1 cellular context compared by ENCODE assay signal in the genomic region with DNA sequence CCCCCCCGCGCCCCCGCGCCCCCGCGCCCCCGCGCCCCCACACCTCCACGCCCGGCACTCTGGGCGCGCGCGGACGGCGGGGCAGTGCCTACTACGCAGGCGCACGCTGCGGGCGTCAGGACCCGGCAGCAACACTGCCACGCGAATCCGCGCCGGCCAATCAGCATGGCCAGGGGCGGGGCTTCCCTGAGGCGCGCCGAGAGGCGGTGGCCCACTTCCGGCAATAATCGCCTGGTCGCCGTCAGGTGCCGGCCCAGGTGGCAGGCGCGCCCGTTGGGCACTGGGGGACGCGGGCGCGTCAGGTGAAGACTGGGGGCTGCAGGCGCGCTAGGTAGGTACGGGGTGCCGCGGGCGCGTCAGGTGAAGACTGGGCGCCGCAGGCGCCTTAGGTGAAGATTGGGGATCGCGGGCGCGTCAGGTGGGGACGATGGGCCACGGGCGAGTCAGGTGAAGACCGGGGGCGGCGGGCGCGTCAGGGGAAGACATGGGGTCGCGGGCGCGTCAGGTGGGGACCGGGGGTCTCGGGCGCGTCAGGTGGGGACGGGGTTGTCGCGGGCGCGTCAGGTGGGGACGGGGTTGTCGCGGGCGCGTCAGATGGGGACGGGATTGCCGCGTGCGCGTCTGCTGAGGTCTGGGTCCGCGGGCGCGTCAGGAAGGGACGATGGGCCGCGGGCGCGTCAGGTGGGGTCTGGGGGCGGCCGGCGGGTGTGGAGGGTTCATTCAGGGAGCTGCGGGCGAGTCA.
A peak's percentile ranks its signal among the peaks of the same experiment; 100 is the strongest.
TF ChIP-seq lines count a peak whose summit lies in the region.

No MANE protein-coding gene starts in this region.

TF ChIP-seq in HepG2, 621 proteins besides CTCF, POLR2A, EP300 and RAD21 (continued from another document and continues in another):
- TF ChIP-seq, protein P1, sequence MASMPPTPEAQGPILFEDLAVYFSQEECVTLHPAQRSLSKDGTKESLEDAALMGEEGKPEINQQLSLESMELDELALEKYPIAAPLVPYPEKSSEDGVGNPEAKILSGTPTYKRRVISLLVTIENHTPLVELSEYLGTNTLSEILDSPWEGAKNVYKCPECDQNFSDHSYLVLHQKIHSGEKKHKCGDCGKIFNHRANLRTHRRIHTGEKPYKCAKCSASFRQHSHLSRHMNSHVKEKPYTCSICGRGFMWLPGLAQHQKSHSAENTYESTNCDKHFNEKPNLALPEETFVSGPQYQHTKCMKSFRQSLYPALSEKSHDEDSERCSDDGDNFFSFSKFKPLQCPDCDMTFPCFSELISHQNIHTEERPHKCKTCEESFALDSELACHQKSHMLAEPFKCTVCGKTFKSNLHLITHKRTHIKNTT (CRISPR knock-in tag; IDR thresholded peaks at IDR 0.05): no peak
- TF ChIP-seq, protein P2, sequence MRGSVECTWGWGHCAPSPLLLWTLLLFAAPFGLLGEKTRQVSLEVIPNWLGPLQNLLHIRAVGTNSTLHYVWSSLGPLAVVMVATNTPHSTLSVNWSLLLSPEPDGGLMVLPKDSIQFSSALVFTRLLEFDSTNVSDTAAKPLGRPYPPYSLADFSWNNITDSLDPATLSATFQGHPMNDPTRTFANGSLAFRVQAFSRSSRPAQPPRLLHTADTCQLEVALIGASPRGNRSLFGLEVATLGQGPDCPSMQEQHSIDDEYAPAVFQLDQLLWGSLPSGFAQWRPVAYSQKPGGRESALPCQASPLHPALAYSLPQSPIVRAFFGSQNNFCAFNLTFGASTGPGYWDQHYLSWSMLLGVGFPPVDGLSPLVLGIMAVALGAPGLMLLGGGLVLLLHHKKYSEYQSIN (CRISPR knock-in tag; IDR thresholded peaks at IDR 0.05; ENCODE audit: borderline replicate concordance): no peak
- TF ChIP-seq ZNF781 (CRISPR knock-in tag; IDR thresholded peaks at IDR 0.05; ENCODE audit: borderline replicate concordance, not compliant biosample characterization): peak; percentile 42
- TF ChIP-seq ZNF225 (CRISPR knock-in tag; IDR thresholded peaks at IDR 0.05): peak; percentile 82
- TF ChIP-seq, protein P3, sequence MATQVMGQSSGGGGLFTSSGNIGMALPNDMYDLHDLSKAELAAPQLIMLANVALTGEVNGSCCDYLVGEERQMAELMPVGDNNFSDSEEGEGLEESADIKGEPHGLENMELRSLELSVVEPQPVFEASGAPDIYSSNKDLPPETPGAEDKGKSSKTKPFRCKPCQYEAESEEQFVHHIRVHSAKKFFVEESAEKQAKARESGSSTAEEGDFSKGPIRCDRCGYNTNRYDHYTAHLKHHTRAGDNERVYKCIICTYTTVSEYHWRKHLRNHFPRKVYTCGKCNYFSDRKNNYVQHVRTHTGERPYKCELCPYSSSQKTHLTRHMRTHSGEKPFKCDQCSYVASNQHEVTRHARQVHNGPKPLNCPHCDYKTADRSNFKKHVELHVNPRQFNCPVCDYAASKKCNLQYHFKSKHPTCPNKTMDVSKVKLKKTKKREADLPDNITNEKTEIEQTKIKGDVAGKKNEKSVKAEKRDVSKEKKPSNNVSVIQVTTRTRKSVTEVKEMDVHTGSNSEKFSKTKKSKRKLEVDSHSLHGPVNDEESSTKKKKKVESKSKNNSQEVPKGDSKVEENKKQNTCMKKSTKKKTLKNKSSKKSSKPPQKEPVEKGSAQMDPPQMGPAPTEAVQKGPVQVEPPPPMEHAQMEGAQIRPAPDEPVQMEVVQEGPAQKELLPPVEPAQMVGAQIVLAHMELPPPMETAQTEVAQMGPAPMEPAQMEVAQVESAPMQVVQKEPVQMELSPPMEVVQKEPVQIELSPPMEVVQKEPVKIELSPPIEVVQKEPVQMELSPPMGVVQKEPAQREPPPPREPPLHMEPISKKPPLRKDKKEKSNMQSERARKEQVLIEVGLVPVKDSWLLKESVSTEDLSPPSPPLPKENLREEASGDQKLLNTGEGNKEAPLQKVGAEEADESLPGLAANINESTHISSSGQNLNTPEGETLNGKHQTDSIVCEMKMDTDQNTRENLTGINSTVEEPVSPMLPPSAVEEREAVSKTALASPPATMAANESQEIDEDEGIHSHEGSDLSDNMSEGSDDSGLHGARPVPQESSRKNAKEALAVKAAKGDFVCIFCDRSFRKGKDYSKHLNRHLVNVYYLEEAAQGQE (IDR thresholded peaks at IDR 0.05; ENCODE audit: borderline replicate concordance in 1 of 2, low read depth in 1 of 2, low read length in 2 of 2): no peak
- TF ChIP-seq BCL6 (CRISPR knock-in tag; IDR thresholded peaks at IDR 0.05): peak; percentile 28; the same call in 1 of the 2 replicates
- no peak for TF ChIP-seq ZNF629 (CRISPR knock-in tag; conservative IDR thresholded peaks at IDR 0.05)
- TF ChIP-seq GABPB1 (CRISPR knock-in tag; IDR thresholded peaks at IDR 0.05): peak; percentile 94
- no peak for TF ChIP-seq CEBPB (IDR thresholded peaks at IDR 0.05; ENCODE audit: borderline replicate concordance, low read depth, low read length)
- TF ChIP-seq ZNF235 (CRISPR knock-in tag; IDR thresholded peaks at IDR 0.05; ENCODE audit: borderline replicate concordance): peak; percentile 59; the same call in 1 of the 2 replicates
- TF ChIP-seq ZNF766 (CRISPR knock-in tag; IDR thresholded peaks at IDR 0.05; ENCODE audit: borderline replicate concordance): no peak
- no peak for TF ChIP-seq RCOR2 (CRISPR knock-in tag; IDR thresholded peaks at IDR 0.05)
- 0 out of 2 replicates have a peak, but pooled peaks have one; percentile 66 for TF ChIP-seq SNAI1 (CRISPR knock-in tag; IDR thresholded peaks at IDR 0.05; ENCODE audit: borderline replicate concordance)
- TF ChIP-seq SRY (CRISPR knock-in tag; IDR thresholded peaks at IDR 0.05): peak; percentile 73; the same call in 1 of the 2 replicates
- TF ChIP-seq SIN3A (IDR thresholded peaks at IDR 0.05; ENCODE audit: borderline replicate concordance, low read depth, low read length): peak; percentile 96
- 0 out of 2 replicates have a peak, but pooled peaks have one; percentile 22 for TF ChIP-seq ZC3H13 (CRISPR knock-in tag; IDR thresholded peaks at IDR 0.05)
- peak; percentile 87 for TF ChIP-seq POLR2G (IDR thresholded peaks at IDR 0.05; ENCODE audit: low read depth, low read length)
- no peak for TF ChIP-seq CENPT (CRISPR knock-in tag; IDR thresholded peaks at IDR 0.05; ENCODE audit: low read depth)
- TF ChIP-seq MEF2D (CRISPR knock-in tag; IDR thresholded peaks at IDR 0.05): no peak
- TF ChIP-seq ZNF749 (CRISPR knock-in tag; IDR thresholded peaks at IDR 0.05; ENCODE audit: borderline replicate concordance): 0 out of 2 replicates have a peak, but pooled peaks have one; percentile 19
- peak; percentile 74; the same call in 1 of the 2 replicates for TF ChIP-seq ZNF230 (CRISPR knock-in tag; IDR thresholded peaks at IDR 0.05)
- TF ChIP-seq, protein P4, sequence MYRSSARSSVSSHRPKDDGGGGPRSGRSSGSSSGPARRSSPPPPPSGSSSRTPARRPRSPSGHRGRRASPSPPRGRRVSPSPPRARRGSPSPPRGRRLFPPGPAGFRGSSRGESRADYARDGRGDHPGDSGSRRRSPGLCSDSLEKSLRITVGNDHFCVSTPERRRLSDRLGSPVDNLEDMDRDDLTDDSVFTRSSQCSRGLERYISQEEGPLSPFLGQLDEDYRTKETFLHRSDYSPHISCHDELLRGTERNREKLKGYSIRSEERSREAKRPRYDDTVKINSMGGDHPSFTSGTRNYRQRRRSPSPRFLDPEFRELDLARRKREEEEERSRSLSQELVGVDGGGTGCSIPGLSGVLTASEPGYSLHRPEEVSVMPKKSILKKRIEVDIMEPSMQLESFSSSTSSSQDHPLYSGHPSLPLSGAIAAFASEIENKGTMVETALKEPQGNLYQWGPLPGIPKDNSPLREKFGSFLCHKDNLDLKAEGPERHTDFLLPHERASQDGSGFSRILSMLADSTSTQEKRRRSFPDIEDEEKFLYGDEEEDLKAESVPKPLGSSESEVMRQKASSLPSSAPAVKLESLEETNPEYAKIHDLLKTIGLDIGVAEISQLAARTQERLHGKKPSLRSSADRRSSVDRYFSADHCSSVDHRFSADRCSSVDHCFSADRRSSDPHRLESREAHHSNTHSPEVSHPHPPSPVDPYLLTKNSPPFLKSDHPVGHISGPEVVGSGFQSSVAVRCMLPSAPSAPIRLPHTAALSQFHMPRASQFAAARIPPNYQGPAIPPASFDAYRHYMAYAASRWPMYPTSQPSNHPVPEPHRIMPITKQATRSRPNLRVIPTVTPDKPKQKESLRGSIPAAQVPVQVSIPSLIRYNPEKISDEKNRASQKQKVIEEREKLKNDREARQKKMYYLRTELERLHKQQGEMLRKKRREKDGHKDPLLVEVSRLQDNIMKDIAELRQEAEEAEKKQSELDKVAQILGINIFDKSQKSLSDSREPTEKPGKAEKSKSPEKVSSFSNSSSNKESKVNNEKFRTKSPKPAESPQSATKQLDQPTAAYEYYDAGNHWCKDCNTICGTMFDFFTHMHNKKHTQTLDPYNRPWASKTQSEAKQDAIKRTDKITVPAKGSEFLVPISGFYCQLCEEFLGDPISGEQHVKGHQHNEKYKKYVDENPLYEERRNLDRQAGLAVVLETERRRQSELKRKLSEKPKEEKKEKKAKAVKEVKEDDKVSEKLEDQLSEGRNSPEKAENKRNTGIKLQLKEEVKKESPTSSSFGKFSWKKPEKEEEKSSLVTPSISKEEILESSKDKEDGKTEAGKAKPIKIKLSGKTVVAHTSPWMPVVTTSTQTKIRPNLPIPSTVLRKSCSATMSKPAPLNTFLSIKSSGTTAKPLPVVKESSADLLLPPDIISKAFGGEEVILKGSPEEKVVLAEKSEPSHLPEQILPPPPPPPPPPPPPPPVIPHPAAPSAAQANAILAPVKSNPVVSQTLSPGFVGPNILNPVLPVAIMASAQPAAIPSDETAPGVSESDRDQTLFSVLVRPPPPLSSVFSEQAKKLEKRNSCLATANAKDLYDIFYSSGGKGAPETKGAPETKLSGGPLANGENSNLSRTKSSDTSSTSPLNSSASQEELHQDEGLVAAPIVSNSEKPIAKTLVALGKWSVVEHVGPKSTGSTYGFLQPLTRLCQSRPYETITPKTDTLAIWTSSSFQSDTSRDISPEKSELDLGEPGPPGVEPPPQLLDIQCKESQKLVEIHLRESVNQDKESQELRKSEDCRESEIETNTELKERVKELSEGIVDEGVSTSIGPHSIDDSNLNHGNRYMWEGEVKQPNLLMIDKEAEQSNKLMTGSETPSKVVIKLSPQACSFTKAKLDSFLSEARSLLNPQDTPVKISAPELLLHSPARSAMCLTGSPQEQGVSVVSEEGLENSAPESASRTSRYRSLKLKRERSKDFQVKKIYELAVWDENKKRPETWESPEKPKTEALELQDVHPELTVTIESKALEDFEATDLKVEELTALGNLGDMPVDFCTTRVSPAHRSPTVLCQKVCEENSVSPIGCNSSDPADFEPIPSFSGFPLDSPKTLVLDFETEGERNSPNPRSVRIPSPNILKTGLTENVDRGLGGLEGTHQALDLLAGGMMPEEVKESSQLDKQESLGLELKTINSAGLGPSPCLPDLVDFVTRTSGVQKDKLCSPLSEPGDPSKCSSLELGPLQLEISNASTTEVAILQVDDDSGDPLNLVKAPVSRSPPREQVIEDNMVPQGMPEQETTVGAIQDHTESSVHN (CRISPR knock-in tag; IDR thresholded peaks at IDR 0.05): 0 out of 2 replicates have a peak, but pooled peaks have one; percentile 56
- TF ChIP-seq SPEN (CRISPR knock-in tag; IDR thresholded peaks at IDR 0.05; ENCODE audit: low read depth): peak; percentile 88
- peak; percentile 88; the same call in 1 of the 2 replicates for TF ChIP-seq ZNF446 (CRISPR knock-in tag; IDR thresholded peaks at IDR 0.05)
- peak; percentile 74; the same call in 1 of the 2 replicates for TF ChIP-seq MYC (CRISPR knock-in tag; IDR thresholded peaks at IDR 0.05; ENCODE audit: borderline replicate concordance)
- peak; percentile 94 for TF ChIP-seq KMT2B (CRISPR knock-in tag; IDR thresholded peaks at IDR 0.05)
- TF ChIP-seq PHF8 (CRISPR knock-in tag; IDR thresholded peaks at IDR 0.05): peak; percentile 89
- TF ChIP-seq, protein P5, sequence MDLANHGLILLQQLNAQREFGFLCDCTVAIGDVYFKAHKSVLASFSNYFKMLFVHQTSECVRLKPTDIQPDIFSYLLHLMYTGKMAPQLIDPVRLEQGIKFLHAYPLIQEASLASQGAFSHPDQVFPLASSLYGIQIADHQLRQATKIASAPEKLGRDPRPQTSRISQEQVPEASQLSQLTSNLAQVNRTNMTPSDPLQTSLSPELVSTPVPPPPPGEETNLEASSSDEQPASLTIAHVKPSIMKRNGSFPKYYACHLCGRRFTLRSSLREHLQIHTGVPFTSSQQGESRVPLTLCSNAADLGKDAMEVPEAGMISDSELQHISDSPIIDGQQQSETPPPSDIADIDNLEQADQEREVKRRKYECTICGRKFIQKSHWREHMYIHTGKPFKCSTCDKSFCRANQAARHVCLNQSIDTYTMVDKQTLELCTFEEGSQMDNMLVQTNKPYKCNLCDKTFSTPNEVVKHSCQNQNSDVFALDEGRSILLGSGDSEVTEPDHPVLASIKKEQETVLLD (CRISPR knock-in tag; IDR thresholded peaks at IDR 0.05; ENCODE audit: low read depth): 0 out of 2 replicates have a peak, but pooled peaks have one; percentile 35
- TF ChIP-seq, protein P6, sequence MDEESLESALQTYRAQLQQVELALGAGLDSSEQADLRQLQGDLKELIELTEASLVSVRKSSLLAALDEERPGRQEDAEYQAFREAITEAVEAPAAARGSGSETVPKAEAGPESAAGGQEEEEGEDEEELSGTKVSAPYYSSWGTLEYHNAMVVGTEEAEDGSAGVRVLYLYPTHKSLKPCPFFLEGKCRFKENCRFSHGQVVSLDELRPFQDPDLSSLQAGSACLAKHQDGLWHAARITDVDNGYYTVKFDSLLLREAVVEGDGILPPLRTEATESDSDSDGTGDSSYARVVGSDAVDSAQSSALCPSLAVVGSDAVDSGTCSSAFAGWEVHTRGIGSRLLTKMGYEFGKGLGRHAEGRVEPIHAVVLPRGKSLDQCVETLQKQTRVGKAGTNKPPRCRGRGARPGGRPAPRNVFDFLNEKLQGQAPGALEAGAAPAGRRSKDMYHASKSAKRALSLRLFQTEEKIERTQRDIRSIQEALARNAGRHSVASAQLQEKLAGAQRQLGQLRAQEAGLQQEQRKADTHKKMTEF (CRISPR knock-in tag; IDR thresholded peaks at IDR 0.05): peak; percentile 57; the same call in 1 of the 2 replicates
- TF ChIP-seq GABPA (IDR thresholded peaks at IDR 0.05; ENCODE audit: low read depth, low read length): peak; percentile 54
- TF ChIP-seq GABPA (CRISPR knock-in tag; IDR thresholded peaks at IDR 0.05; ENCODE audit: low read depth): peak; percentile 80
- TF ChIP-seq NFATC3 (CRISPR knock-in tag; IDR thresholded peaks at IDR 0.05): peak; percentile 83; the same call in 1 of the 2 replicates
- TF ChIP-seq TCF7 (IDR thresholded peaks at IDR 0.05; ENCODE audit: low read depth): no peak
- TF ChIP-seq CC2D1A (CRISPR knock-in tag; IDR thresholded peaks at IDR 0.05): no peak
- no peak for TF ChIP-seq ZFAT (CRISPR knock-in tag; conservative IDR thresholded peaks at IDR 0.05)
- 0 out of 2 replicates have a peak, but pooled peaks have one; percentile 71 for TF ChIP-seq ZNF563 (CRISPR knock-in tag; IDR thresholded peaks at IDR 0.05)
- TF ChIP-seq, protein P7, sequence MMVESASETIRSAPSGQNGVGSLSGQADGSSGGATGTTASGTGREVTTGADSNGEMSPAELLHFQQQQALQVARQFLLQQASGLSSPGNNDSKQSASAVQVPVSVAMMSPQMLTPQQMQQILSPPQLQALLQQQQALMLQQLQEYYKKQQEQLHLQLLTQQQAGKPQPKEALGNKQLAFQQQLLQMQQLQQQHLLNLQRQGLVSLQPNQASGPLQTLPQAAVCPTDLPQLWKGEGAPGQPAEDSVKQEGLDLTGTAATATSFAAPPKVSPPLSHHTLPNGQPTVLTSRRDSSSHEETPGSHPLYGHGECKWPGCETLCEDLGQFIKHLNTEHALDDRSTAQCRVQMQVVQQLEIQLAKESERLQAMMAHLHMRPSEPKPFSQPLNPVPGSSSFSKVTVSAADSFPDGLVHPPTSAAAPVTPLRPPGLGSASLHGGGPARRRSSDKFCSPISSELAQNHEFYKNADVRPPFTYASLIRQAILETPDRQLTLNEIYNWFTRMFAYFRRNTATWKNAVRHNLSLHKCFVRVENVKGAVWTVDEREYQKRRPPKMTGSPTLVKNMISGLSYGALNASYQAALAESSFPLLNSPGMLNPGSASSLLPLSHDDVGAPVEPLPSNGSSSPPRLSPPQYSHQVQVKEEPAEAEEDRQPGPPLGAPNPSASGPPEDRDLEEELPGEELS (CRISPR knock-in tag; IDR thresholded peaks at IDR 0.05): 0 out of 2 replicates have a peak, but pooled peaks have one; percentile 6
